ENCODE assay signal across 1 cellular context in the genomic region with DNA sequence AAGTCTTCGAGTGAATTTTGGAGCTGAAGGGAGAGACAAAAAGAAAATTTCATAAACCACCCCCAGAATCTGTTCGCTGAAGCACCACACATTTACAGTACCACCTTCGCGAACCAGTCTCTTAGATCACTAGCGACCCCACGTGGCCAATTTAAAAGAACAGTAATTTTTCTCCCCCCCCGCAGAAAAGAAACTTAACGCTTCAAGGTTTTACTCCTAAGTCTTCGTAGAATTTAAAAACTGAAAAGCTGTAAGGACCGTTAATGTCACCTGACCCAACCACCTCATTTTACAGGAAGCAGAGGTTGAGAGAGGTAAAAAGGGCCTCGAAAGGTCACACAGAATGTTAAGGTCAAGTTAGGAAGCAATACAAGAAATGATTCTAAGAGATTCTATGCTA.
TF ChIP-seq lines count a peak whose summit lies in the region.

No MANE protein-coding gene starts in this region.

TF ChIP-seq in H1, 55 proteins besides CTCF, POLR2A, EP300 and RAD21 (continued from another document):
- TF ChIP-seq JUN (IDR thresholded peaks at IDR 0.05; ENCODE audit: low read depth, low read length) = no peak
- no peak for TF ChIP-seq CREB1 (IDR thresholded peaks at IDR 0.05)
- TF ChIP-seq POLR2AphosphoS5 (IDR thresholded peaks at IDR 0.05; ENCODE audit: low read depth, low read length) = no peak
- TF ChIP-seq SAP30 (IDR thresholded peaks at IDR 0.05; ENCODE audit: insufficient read depth, insufficient replicate concordance, low read length) = no peak
- no peak for TF ChIP-seq TAF7 (optimal IDR thresholded peaks at IDR 0.05; ENCODE audit: borderline replicate concordance, low read depth, low read length)
